ENCODE assay signal across 1 cellular context in genomic region chr11:124440608-124441007, GRCh38.
TF ChIP-seq lines count a peak whose summit lies in the region.

No MANE protein-coding gene starts in this region.

TF ChIP-seq in K562, 482 proteins besides CTCF, POLR2A, EP300 and RAD21 (continued from another document and continues in another):
- TF ChIP-seq SREBF2 (CRISPR knock-in tag; IDR thresholded peaks at IDR 0.05) (no peak), SMAD1 (IDR thresholded peaks at IDR 0.05; ENCODE audit: low read depth, low read length, partially characterized antibody) (no peak), OTX1 (CRISPR knock-in tag; IDR thresholded peaks at IDR 0.05) (no peak), NFE2 (IDR thresholded peaks at IDR 0.05; ENCODE audit: low read depth) (peak; percentile 93), ZNF586 (CRISPR knock-in tag; conservative IDR thresholded peaks at IDR 0.05) (no peak), ZNF354B (CRISPR knock-in tag; IDR thresholded peaks at IDR 0.05) (no peak), MAFK (IDR thresholded peaks at IDR 0.05; ENCODE audit: low read length) (peak; percentile 88), THRA (IDR thresholded peaks at IDR 0.05) (no peak), MGA (IDR thresholded peaks at IDR 0.05) (no peak), ZNF212 (CRISPR knock-in tag; IDR thresholded peaks at IDR 0.05) (no peak), ETS1 (conservative IDR thresholded peaks at IDR 0.05; ENCODE audit: control insufficient read depth, low read depth, low read length) (no peak), HEY1 (CRISPR knock-in tag; IDR thresholded peaks at IDR 0.05; ENCODE audit: borderline replicate concordance) (no peak), ZEB2 (IDR thresholded peaks at IDR 0.05) (no peak), MITF (IDR thresholded peaks at IDR 0.05) (no peak), ZNF184 (CRISPR knock-in tag; IDR thresholded peaks at IDR 0.05) (no peak), ZSCAN29 (IDR thresholded peaks at IDR 0.05) (no peak), GABPB2 (CRISPR knock-in tag; conservative IDR thresholded peaks at IDR 0.05) (no peak), TRIM24 (IDR thresholded peaks at IDR 0.05) (peak in 1 of 2 experiments; percentile 47; a peak in 1 of 4 replicates), C11orf30 (IDR thresholded peaks at IDR 0.05; ENCODE audit: low read depth) (peak; percentile 89), ZKSCAN8 (CRISPR knock-in tag; IDR thresholded peaks at IDR 0.05) (no peak), USF1 (CRISPR knock-in tag; IDR thresholded peaks at IDR 0.05) (no peak), FOXA1 (IDR thresholded peaks at IDR 0.05; ENCODE audit: borderline replicate concordance) (no peak), BCOR (IDR thresholded peaks at IDR 0.05) (no peak), SRSF9 (IDR thresholded peaks at IDR 0.05; ENCODE audit: borderline replicate concordance, low read depth, low read length) (no peak), SRF (CRISPR knock-in tag; IDR thresholded peaks at IDR 0.05) (no peak), ZNF280B (CRISPR knock-in tag; IDR thresholded peaks at IDR 0.05) (no peak), ZC3H4 (CRISPR knock-in tag; IDR thresholded peaks at IDR 0.05; ENCODE audit: borderline replicate concordance) (no peak), NEUROD1 (IDR thresholded peaks at IDR 0.05; ENCODE audit: borderline replicate concordance, low read depth, low read length, partially characterized antibody) (no peak), ATF7 (IDR thresholded peaks at IDR 0.05) (no peak), CREBBP (IDR thresholded peaks at IDR 0.05; ENCODE audit: low read depth, low read length) (no peak), ZNF561 (CRISPR knock-in tag; conservative IDR thresholded peaks at IDR 0.05) (no peak), HDGF (IDR thresholded peaks at IDR 0.05) (no peak), PBX2 (CRISPR knock-in tag; IDR thresholded peaks at IDR 0.05; ENCODE audit: low read depth) (no peak), PBX2 (tag; conservative IDR thresholded peaks at IDR 0.05; ENCODE audit: low read depth) (no peak), DIDO1 (tag; IDR thresholded peaks at IDR 0.05; ENCODE audit: low read depth) (no peak), ARID1B (IDR thresholded peaks at IDR 0.05) (peak; percentile 44; the same call in 1 of the 2 replicates), TGIF2 (CRISPR knock-in tag; IDR thresholded peaks at IDR 0.05) (no peak), JUND (IDR thresholded peaks at IDR 0.05; ENCODE audit: borderline replicate concordance, low read depth, low read length) (peak; percentile 79; the same call in 1 of the 2 replicates), JUND (tag; IDR thresholded peaks at IDR 0.05; ENCODE audit: borderline replicate concordance, low read depth, low read length) (peak; percentile 80; the same call in 2 of the 3 replicates), ZNF316 (IDR thresholded peaks at IDR 0.05) (peak; percentile 92), MED1 (CRISPR knock-in tag; IDR thresholded peaks at IDR 0.05; ENCODE audit: borderline replicate concordance) (no peak), NFIC (IDR thresholded peaks at IDR 0.05) (no peak), ZC3H8 (IDR thresholded peaks at IDR 0.05) (no peak), NBN (IDR thresholded peaks at IDR 0.05; ENCODE audit: low read depth) (no peak), ZNF512 (tag; IDR thresholded peaks at IDR 0.05) (no peak), PTBP1 (IDR thresholded peaks at IDR 0.05; ENCODE audit: low read depth, low read length) (no peak), ZNF644 (tag; IDR thresholded peaks at IDR 0.05; ENCODE audit: low read depth) (no peak)
